In the genomic region with DNA sequence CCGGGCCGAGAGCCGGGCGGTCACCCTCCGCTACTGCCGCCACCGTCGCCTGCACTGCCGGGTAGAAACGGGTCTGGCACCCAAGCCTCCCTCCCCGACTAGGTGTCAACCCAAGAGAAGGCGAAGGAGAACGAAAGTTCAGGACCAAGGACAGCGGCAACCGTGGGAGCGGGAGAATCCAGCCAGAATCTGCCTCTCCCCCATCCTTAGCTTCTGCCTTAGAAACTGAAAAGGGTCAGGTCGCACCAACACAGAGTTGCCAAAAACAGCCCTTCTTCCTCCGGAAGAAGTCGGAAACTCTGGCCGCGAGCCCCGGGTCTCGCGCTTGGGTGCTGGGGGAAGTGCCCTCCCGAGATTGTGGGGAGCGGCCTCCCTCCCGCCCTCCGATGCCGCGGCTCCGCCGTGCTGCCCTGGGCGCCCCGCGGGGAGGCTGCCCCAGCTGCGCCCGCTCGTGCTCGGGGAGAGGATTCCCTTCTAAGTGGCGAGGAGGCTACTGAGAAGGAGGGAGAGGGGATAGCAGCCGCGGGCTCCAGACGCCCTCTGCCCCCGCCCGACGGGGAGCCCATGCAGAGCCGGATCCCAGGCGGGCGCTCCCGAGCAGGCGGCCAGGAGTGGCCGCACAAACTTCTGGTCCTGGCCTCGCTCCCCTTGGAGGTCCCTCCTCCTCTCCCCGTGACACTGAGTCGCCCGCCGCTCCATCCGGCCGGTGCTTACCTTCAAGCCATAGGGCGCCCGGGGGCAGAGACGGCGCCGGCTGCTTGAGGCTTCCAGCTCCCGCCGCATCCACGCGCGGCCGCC, we compare ENCODE assay signal across 8 cellular contexts. TPM values are rescaled to one million over a fixed set of nuclear protein-coding genes. Genes with fewer than 3 reads are reported as not detected.
DNase-seq lines count a peak whose midpoint lies in the region; ATAC-seq, FAIRE-seq and TF ChIP-seq lines count a peak whose summit lies in the region.

No MANE protein-coding gene starts in this region.

- no peaks in the 10 kb centered on the region for H3K9me3 Mint-ChIP-seq in type B pancreatic cell

- DNase-seq in NCI-H2029 treated with DMSO at 0.1 percent for 48 hours (lab: John Stamatoyannopoulos, UW) (peak; percentile 29), NCI-H2029 (lab: John Stamatoyannopoulos, UW) (no peak), NOMO-1 treated with dmso at 0.1 percent for 144 hours (lab: John Stamatoyannopoulos, UW; ENCODE audit: unreplicated experiment) (peak; percentile 38), frontal cortex (ENCODE audit: low spot score in 2 of 2) (peak; percentile 64 to 69), occipital lobe (lab: John Stamatoyannopoulos, UW) (peak; percentile 6), type B pancreatic cell (ENCODE audit: extremely low spot score, unreplicated experiment) (peak; percentile 93)
- peak; percentile 7 for DNase-seq in activated effector memory CD4-positive, alpha-beta T cell treated with Interleukin-2 at 50 U/mL for 16 hours

- no peak for TF ChIP-seq CTCF in type B pancreatic cell (conservative IDR thresholded peaks at IDR 0.05)

- no peak overlapping the region for H3K27ac Mint-ChIP-seq in type B pancreatic cell

- H3K4me1 Mint-ChIP-seq in type B pancreatic cell (ENCODE audit: unreplicated experiment): peaks cover 8% of the 10 kb centered on the region

- H3K27me3 Mint-ChIP-seq in type B pancreatic cell: peaks cover 87% of the 10 kb centered on the region

- no peaks in the 10 kb centered on the region for H3K36me3 Mint-ChIP-seq in type B pancreatic cell

- no peak for ATAC-seq in HG03354 (IDR thresholded peaks at IDR 0.05; ENCODE audit: poor library complexity, severe bottlenecking, unreplicated experiment)

- peak overlapping the region; percentile 84 for H3K4me3 Mint-ChIP-seq in type B pancreatic cell

- FAIRE-seq in frontal cortex (lab: Jason Lieb, UNC): no peak

RNA-seq across cellular contexts. Expression of gene DRD2, which starts 0.6 kb away (rescaled TPM):
- total RNA-seq in frontal cortex (1.6 TPM), occipital lobe (not detected), type B pancreatic cell (ENCODE audit: low replicate concordance) (0.50 and 3.7 TPM in 2 replicates)
